ENCODE assay signal across 18 cellular contexts in genomic region chr17:21677126-21677910, GRCh38. TPM values are rescaled to one million over a fixed set of nuclear protein-coding genes. Genes with fewer than 3 reads are reported as not detected.
"Had no signal": no experiment of that assay in that cellular context is flagged by ENCODE, and none has a peak within 500 bp of the region (broad histone marks: within the 10 kb centered on the region; RNA-seq: fewer than 3 reads in every experiment).

No MANE protein-coding gene starts in this region.

- DNase-seq: activated CD4-positive, alpha-beta memory T cell treated with anti-CD3 and anti-CD28 coated beads, Interleukin-2, amount 10 ng/mL, durations not matched to agents 7 days and 5 days; activated CD4-positive, alpha-beta T cell treated with anti-CD3 and anti-CD28 coated beads for 36 hours; activated naive CD4-positive, alpha-beta T cell treated with anti-CD3 and anti-CD28 coated beads, Interleukin-2, amount 10 ng/mL, durations not matched to agents 7 days and 5 days; adrenal gland; left ventricle myocardium superior; mesenchymal stem cell; nephron progenitor cell; right lobe of liver; stimulated activated CD4-positive, alpha-beta T cell treated with anti-CD3 and anti-CD28 coated beads, Interleukin-1b, Interleukin-23, amount 100 ng/mL, for 48 hours had no signal

- H3K27ac ChIP-seq: adrenal gland, dorsolateral prefrontal cortex, hepatocyte, right lobe of liver, uterus had no signal

- H3K79me2 ChIP-seq: hepatocyte had no signal

- H3K4me1 ChIP-seq: adrenal gland, right lobe of liver, uterus had no signal

- H3K36me3 ChIP-seq: adrenal gland, right lobe of liver, uterus had no signal

- H2AFZ ChIP-seq: hepatocyte had no signal

- ATAC-seq: activated CD4-positive, alpha-beta T cell treated with anti-CD3 and anti-CD28 coated beads for 36 hours; activated T-helper 17 cell treated with anti-CD3 and anti-CD28 coated beads, Interleukin-2, amount 50 U/mL, for 72 hours; left ventricle myocardium superior had no signal

- H3K4me2 ChIP-seq: hepatocyte had no signal

- H3K27me3 ChIP-seq: adrenal gland, hepatocyte, right lobe of liver, uterus had no signal

- H3K9me3 ChIP-seq: adrenal gland, right lobe of liver, uterus had no signal

- H3K4me3 ChIP-seq: adrenal gland, hepatocyte, right lobe of liver, uterus had no signal

RNA-seq across cellular contexts. Expression of gene KCNJ18, which starts 15.0 kb away (rescaled TPM):
- total RNA-seq: activated CD4-positive, alpha-beta memory T cell treated with anti-CD3 and anti-CD28 coated beads, Interleukin-2, amount 10 ng/mL, durations not matched to agents 7 days and 5 days; activated CD4-positive, alpha-beta T cell treated with anti-CD3 and anti-CD28 coated beads for 36 hours; activated T-helper 17 cell treated with anti-CD3 and anti-CD28 coated beads, Interleukin-2, amount 50 U/mL, for 72 hours; adrenal gland; fibroblast of villous mesenchyme; glomerular endothelial cell; hepatocyte; left ventricle myocardium superior; osteocyte; pulmonary artery endothelial cell; right lobe of liver; uterus had no signal
- polyA plus RNA-seq: adrenal gland, hepatocyte, keratinocyte had no signal
